Comparison of ENCODE assay signal across 17 cellular contexts in genomic region chr1:192602757-192603156, GRCh38. TPM values are rescaled to one million over a fixed set of nuclear protein-coding genes. Genes with fewer than 3 reads are reported as not detected.
DNase-seq lines count a peak whose midpoint lies in the region; ATAC-seq, FAIRE-seq and TF ChIP-seq lines count a peak whose summit lies in the region.
"Had no signal": no experiment of that assay in that cellular context is flagged by ENCODE, and none has a peak within 500 bp of the region (broad histone marks: within the 10 kb centered on the region; RNA-seq: fewer than 3 reads in every experiment).

No MANE protein-coding gene starts in this region.

- H3K36me3 Mint-ChIP-seq in activated CD4-positive, alpha-beta T cell treated with anti-CD3 and anti-CD28 coated beads for 36 hours (ENCODE audit: low read depth) = no peaks in the 10 kb centered on the region
- H3K36me3 Mint-ChIP-seq: IgD-negative memory B cell had no signal

- no peak for DNase-seq in GM18507 (ENCODE audit: extremely low spot score, insufficient read length, low read depth)
- peak; percentile 30 for DNase-seq in Karpas-422
- DNase-seq in smooth muscle cell (lab: John Stamatoyannopoulos, UW; ENCODE audit: unreplicated experiment) = no peak
- no peak for DNase-seq in activated CD4-positive, alpha-beta T cell treated with anti-CD3 and anti-CD28 coated beads for 36 hours
- no peak for DNase-seq in HTR-8/SVneo (ENCODE audit: insufficient read length, low spot score)
- DNase-seq: C1 segment of cervical spinal cord, EL, NCI-H1436 treated with DMSO at 0.1 percent for 48 hours, NCI-H2081, NCI-H524, SHP77 treated with DMSO at 0.1 percent for 48 hours had no signal

- no peak overlapping the region for H3K4me2 ChIP-seq in Karpas-422 (ENCODE audit: low read depth, low read length, poor library complexity, severe bottlenecking)
- H3K4me2 ChIP-seq in smooth muscle cell = no peak overlapping the region

- POLR2A ChIA-PET in activated CD4-positive, alpha-beta T cell treated with anti-CD3 and anti-CD28 coated beads for 36 hours (lab: Charles Lee) = no interaction called here

- H3K27me3 ChIP-seq in Karpas-422 (ENCODE audit: low read length) = no peaks in the 10 kb centered on the region
- no peaks in the 10 kb centered on the region for H3K27me3 ChIP-seq in smooth muscle cell (ENCODE audit: low read depth)

- H3K27ac ChIP-seq in Karpas-422 (ENCODE audit: low read length) = no peak overlapping the region
- peak overlapping the region; percentile 12 for H3K27ac ChIP-seq in smooth muscle cell (ENCODE audit: low read depth)

- no peak for TF ChIP-seq CTCF in smooth muscle cell (IDR thresholded peaks at IDR 0.05; ENCODE audit: borderline replicate concordance, insufficient read depth, poor library complexity, severe bottlenecking)

- no peaks in the 10 kb centered on the region for H3K9me2 ChIP-seq in Karpas-422 (replicated peaks; ENCODE audit: insufficient read depth, low read length)

- peaks cover 29% of the 10 kb centered on the region for H3K4me1 Mint-ChIP-seq in activated CD4-positive, alpha-beta T cell treated with anti-CD3 and anti-CD28 coated beads for 36 hours

- no peaks in the 10 kb centered on the region for H3K9me3 ChIP-seq in Karpas-422 (ENCODE audit: low read length)
- no peaks in the 10 kb centered on the region for H3K9me3 ChIP-seq in smooth muscle cell (replicated peaks; ENCODE audit: low read depth)

- H3K9me3 Mint-ChIP-seq in activated CD4-positive, alpha-beta T cell treated with anti-CD3 and anti-CD28 coated beads for 36 hours (ENCODE audit: low read depth) = no peaks in the 10 kb centered on the region
- H3K9me3 Mint-ChIP-seq: IgD-negative memory B cell; T-helper 2 cell treated with Interferon-gamma antibody and Interleukin-4, amounts not matched to agents 5 μg/mL and 100 μg/mL, for 36 hours had no signal

- FAIRE-seq in GM18507 (lab: Jason Lieb, UNC) (peak; percentile 71), HTR-8/SVneo (lab: Jason Lieb, UNC) (no peak)

- CTCF ChIA-PET in activated CD4-positive, alpha-beta T cell treated with anti-CD3 and anti-CD28 coated beads for 36 hours (lab: Charles Lee) = interaction anchor here (1.1 to 1.6 kb wide), 3 partner anchors 60 to 128 kb away, joined by 3 to 4 read pairs (median 3); no protein-coding TSS in a partner anchor

- no peaks in the 10 kb centered on the region for H3F3A ChIP-seq in smooth muscle cell (ENCODE audit: low read depth)

- H3K4me3 ChIP-seq in Karpas-422 (ENCODE audit: low read length) = no peak overlapping the region
- no peak overlapping the region for H3K4me3 ChIP-seq in smooth muscle cell

- H3K36me3 ChIP-seq in Karpas-422 (ENCODE audit: insufficient read depth, low read length) (no peaks in the 10 kb centered on the region), smooth muscle cell (ENCODE audit: low read depth) (no peaks in the 10 kb centered on the region)

- no peak overlapping the region for H3K27ac Mint-ChIP-seq in activated CD4-positive, alpha-beta T cell treated with anti-CD3 and anti-CD28 coated beads for 36 hours
- H3K27ac Mint-ChIP-seq: IgD-negative memory B cell; T-helper 2 cell treated with Interferon-gamma antibody and Interleukin-4, amounts not matched to agents 5 μg/mL and 100 μg/mL, for 36 hours had no signal

- H3K4me1 ChIP-seq in Karpas-422 (ENCODE audit: low read length) = peaks cover 30% of the 10 kb centered on the region
- peaks cover 9% of the 10 kb centered on the region for H3K4me1 ChIP-seq in smooth muscle cell (ENCODE audit: low read depth)

- ATAC-seq in HG02870 (IDR thresholded peaks at IDR 0.05; ENCODE audit: unreplicated experiment) (peak; percentile 35), GM21619 (IDR thresholded peaks at IDR 0.05; ENCODE audit: unreplicated experiment) (no peak)
- no peak for ATAC-seq in activated CD4-positive, alpha-beta T cell treated with anti-CD3 and anti-CD28 coated beads for 36 hours

- H3K27me3 Mint-ChIP-seq in activated CD4-positive, alpha-beta T cell treated with anti-CD3 and anti-CD28 coated beads for 36 hours = no peaks in the 10 kb centered on the region

- H2AFZ ChIP-seq in Karpas-422 (ENCODE audit: low read length) (no peak overlapping the region; the same call in 1 of the 2 replicates), smooth muscle cell (ENCODE audit: low read depth) (peak overlapping the region; percentile 32)

- H3K9ac ChIP-seq in Karpas-422 (ENCODE audit: low read length) = no peak overlapping the region
- peak overlapping the region; percentile 15 for H3K9ac ChIP-seq in smooth muscle cell (ENCODE audit: low read depth)

- 67% methylated on average over 1 of the region's 1 CpG for WGBS in smooth muscle cell (ENCODE audit: low lambda C conversion rate)

- no peak overlapping the region for H3K4me3 Mint-ChIP-seq in activated CD4-positive, alpha-beta T cell treated with anti-CD3 and anti-CD28 coated beads for 36 hours
- H3K4me3 Mint-ChIP-seq: IgD-negative memory B cell; T-helper 2 cell treated with Interferon-gamma antibody and Interleukin-4, amounts not matched to agents 5 μg/mL and 100 μg/mL, for 36 hours had no signal

- H4K20me1 ChIP-seq in Karpas-422 (ENCODE audit: insufficient read depth, low read depth, low read length) (no peaks in the 10 kb centered on the region), smooth muscle cell (ENCODE audit: low read depth) (no peaks in the 10 kb centered on the region)

- intact Hi-C loops in activated CD4-positive, alpha-beta T cell treated with anti-CD3 and anti-CD28 coated beads for 36 hours (cut with DNase I, micrococcal nuclease) = no loop called here

- H3K79me2 ChIP-seq in Karpas-422 (ENCODE audit: low read length) (no peaks in the 10 kb centered on the region), smooth muscle cell (ENCODE audit: low read depth) (no peaks in the 10 kb centered on the region)

RNA-seq across cellular contexts. Expression of gene RGS1, which starts 27.2 kb away (rescaled TPM):
- 0.22 and 3.5 TPM in 2 replicates for total RNA-seq in Karpas-422 (2014; rRNA removed; shearing (Covaris generic); ENCODE audit: low replicate concordance)
- total RNA-seq in smooth muscle cell = 224 and 333 TPM in 2 replicates
- polyA plus RNA-seq in smooth muscle cell = 88.7 and 119 TPM in 2 replicates
- 10 to 100 TPM; 12.0 to 13.6 TPM for total RNA-seq in activated CD4-positive, alpha-beta T cell treated with anti-CD3 and anti-CD28 coated beads for 36 hours
- polyA plus RNA-seq: AG04450 had no signal

RNA-seq across cellular contexts. Expression of gene RGS13, which starts 33.2 kb away (rescaled TPM):
- total RNA-seq in Karpas-422 (2014; rRNA removed; shearing (Covaris generic); ENCODE audit: low replicate concordance) = 176 and 462 TPM in 2 replicates
- 1.3 TPM in 1 of 2 replicates, not detected in the other for total RNA-seq in smooth muscle cell
- polyA plus RNA-seq in smooth muscle cell = 0.27 and 0.45 TPM in 2 replicates
- total RNA-seq in activated CD4-positive, alpha-beta T cell treated with anti-CD3 and anti-CD28 coated beads for 36 hours = not detected
- total RNA-seq: H4 had no signal
- polyA plus RNA-seq: AG04450 had no signal

Comparison
In these comparisons a context has a peak if more than half of its experiments do, and no peak if none do; other contexts are left out.
1. RNA of gene RGS1, which starts 27.2 kb away (total RNA-seq): 224 to 333 TPM in smooth muscle cell; 12.0 to 13.6 TPM in activated CD4-positive, alpha-beta T cell treated with anti-CD3 and anti-CD28 coated beads for 36 hours and 0.22 to 3.5 TPM in Karpas-422; every median in the first group is over 10 times any median in the second.
2. RNA of gene RGS13, which starts 33.2 kb away (total RNA-seq): 176 to 462 TPM in Karpas-422; 1.3 TPM in smooth muscle cell and not detected in activated CD4-positive, alpha-beta T cell treated with anti-CD3 and anti-CD28 coated beads for 36 hours; every median in the first group is over 10 times any median in the second.